Comparison of ENCODE assay signal across 16 cellular contexts in the genomic region with DNA sequence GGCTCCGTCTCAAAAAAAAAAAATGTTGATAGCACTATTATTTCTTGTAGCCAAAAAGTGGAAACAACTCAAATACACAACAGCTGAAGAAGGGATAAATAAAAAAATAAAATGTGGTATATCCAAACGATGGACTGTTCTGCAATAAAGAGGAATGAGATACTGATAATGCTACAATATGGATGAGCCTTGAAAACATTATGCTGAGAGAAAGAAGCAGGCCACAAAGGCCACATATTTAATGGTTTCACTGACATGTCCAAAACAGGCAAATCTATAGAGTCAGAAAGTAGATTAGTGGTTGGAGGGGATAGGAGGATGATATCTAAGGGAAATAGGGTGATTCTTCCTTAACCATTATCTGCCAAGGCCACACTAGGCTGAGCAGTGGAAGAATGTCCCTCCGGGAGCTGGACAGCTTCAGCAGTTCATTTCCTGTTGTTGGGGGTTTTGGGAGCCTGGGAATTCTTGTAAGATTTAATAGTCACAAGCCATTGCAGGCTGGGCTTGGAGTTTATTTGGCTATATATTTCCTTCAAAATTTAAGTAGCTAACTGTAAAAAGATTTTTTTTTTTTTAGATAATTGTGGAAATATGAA. TPM values are rescaled to one million over a fixed set of nuclear protein-coding genes. Genes with fewer than 3 reads are reported as not detected.
DNase-seq lines count a peak whose midpoint lies in the region; FAIRE-seq and TF ChIP-seq lines count a peak whose summit lies in the region.
"Had no signal": no experiment of that assay in that cellular context is flagged by ENCODE, and none has a peak within 500 bp of the region (broad histone marks: within the 10 kb centered on the region; RNA-seq: fewer than 3 reads in every experiment).

No MANE protein-coding gene starts in this region.

- intact Hi-C loops in spleen (cut with DNase I; ENCODE audit: low total_unique reads): loop anchor here (5.0 kb wide), 1 partner anchor 171 kb away; a partner anchor contains a TSS

- FAIRE-seq in RCC 7860 (lab: Jason Lieb, UNC) (peak; percentile 74), GM12891 (lab: Jason Lieb, UNC) (no peak)

- H3K27me3 ChIP-seq in spleen (replicated peaks in 1 of 7): no peaks in the 10 kb centered on the region

- no peak for TF ChIP-seq CTCF in cardiac fibroblast (IDR thresholded peaks at IDR 0.05; ENCODE audit: low read depth, low read length)
- no peak for TF ChIP-seq CTCF in spleen (IDR thresholded peaks at IDR 0.05 in 8 of 11, conservative IDR thresholded peaks at IDR 0.05 in 3 of 11)

- H3K4me3 ChIP-seq in cardiac fibroblast (replicated peaks in 1 of 2; ENCODE audit: low read depth in 2 of 2, low read length in 2 of 2) (no peak overlapping the region), spleen (no peak overlapping the region)

- H3K36me3 ChIP-seq in spleen: peaks cover 0 to 4% (median 0%) of the 10 kb centered on the region in 6 donors

- TF ChIP-seq POLR2A in spleen (IDR thresholded peaks at IDR 0.05) (no peak), GM12891 (IDR thresholded peaks at IDR 0.05; ENCODE audit: low read depth, low read length) (no peak)

- 74 to 82% (median 78%) methylated on average over 3 of the region's 3 CpGs for WGBS in spleen, 5 donors

- DNase-seq in RCC 7860 (ENCODE audit: low spot score): no peak
- DNase-seq in cardiac fibroblast (ENCODE audit: low read depth in 2 of 2): peak; percentile 23 to 39
- DNase-seq in islet precursor cell: peak; percentile 59
- DNase-seq in GM19240 (ENCODE audit: insufficient read length, low spot score): no peak
- no peak for DNase-seq in NK-92 (lab: John Stamatoyannopoulos, UW; ENCODE audit: unreplicated experiment)
- no peak for DNase-seq in spleen
- DNase-seq in GM12891 (ENCODE audit: insufficient read length, low spot score): no peak
- DNase-seq: C1 segment of cervical spinal cord, COR-L47, H9, Kasumi-1, NCI-H1417, NCI-H1930, NCI-H2171 treated with DMSO at 0.1 percent for 48 hours, NCI-H510A, RPMI8226 had no signal

- peaks cover 11 to 35% (median 20%) of the 10 kb centered on the region in 6 donors for H3K4me1 ChIP-seq in spleen

- H3K27ac ChIP-seq in spleen: peak overlapping the region in 1 of 8 donors; percentile 53

- H3K9me3 ChIP-seq in spleen: no peaks in the 10 kb centered on the region

TF ChIP-seq in GM12891, 5 proteins besides CTCF, POLR2A, EP300 and RAD21:
- TF ChIP-seq POLR2AphosphoS5 (IDR thresholded peaks at IDR 0.05; ENCODE audit: low read depth, low read length): no peak
- no peak for TF ChIP-seq SPI1 (IDR thresholded peaks at IDR 0.05; ENCODE audit: low read depth, low read length)
- no peak for TF ChIP-seq TAF1 (IDR thresholded peaks at IDR 0.05; ENCODE audit: low read depth, low read length)
- TF ChIP-seq PAX5 (IDR thresholded peaks at IDR 0.05; ENCODE audit: insufficient read depth, low read length, severe bottlenecking): no peak
- TF ChIP-seq POU2F2 (IDR thresholded peaks at IDR 0.05; ENCODE audit: low read depth, low read length): no peak

RNA-seq across cellular contexts. Expression of a gene that starts 53.5 kb away (rescaled TPM):
- 10 to 100 TPM; 15.6 to 34.3 (median 22.4) TPM for total RNA-seq in spleen
- 10 to 100 TPM in 1 of 3 donors, 1 to 10 TPM in 2; 6.4 to 11.7 (median 8.7) TPM for polyA plus RNA-seq in spleen
- 9.7 TPM for polyA plus RNA-seq in GM12891 (2012; ENCODE audit: low read depth, missing spikeins)

Comparison
In these comparisons a context has a peak if more than half of its experiments do, and no peak if none do; other contexts are left out.
1. DNase-seq: peak in cardiac fibroblast (2 of 2) and islet precursor cell (single experiment); none in RCC 7860 (single experiment), GM19240 (single experiment), NK-92 (single experiment), spleen (single experiment) and GM12891 (single experiment).